ENCODE assay signal across 1 cellular context in genomic region chr11:72589802-72590761, GRCh38.
A peak's percentile ranks its signal among the peaks of the same experiment; 100 is the strongest.
TF ChIP-seq lines count a peak whose summit lies in the region.

No MANE protein-coding gene starts in this region.

TF ChIP-seq in WTC11, 78 proteins besides CTCF, POLR2A, EP300 and RAD21 (continued from another document):
- TF ChIP-seq ZNF281 (CRISPR knock-in tag; IDR thresholded peaks at IDR 0.05) (no peak), ZNF671 (CRISPR knock-in tag; IDR thresholded peaks at IDR 0.05) (no peak), AFF4 (CRISPR knock-in tag; IDR thresholded peaks at IDR 0.05; ENCODE audit: borderline replicate concordance) (no peak), CREB1 (CRISPR knock-in tag; IDR thresholded peaks at IDR 0.05) (no peak), E2F5 (CRISPR knock-in tag; IDR thresholded peaks at IDR 0.05) (0 out of 2 replicates have a peak, but pooled peaks have one; percentile 0), ELF4 (CRISPR knock-in tag; IDR thresholded peaks at IDR 0.05; ENCODE audit: low read depth) (no peak), ERG (CRISPR knock-in tag; IDR thresholded peaks at IDR 0.05) (no peak), ZNF423 (CRISPR knock-in tag; IDR thresholded peaks at IDR 0.05) (peak; percentile 63; the same call in 1 of the 2 replicates), FOXP4 (CRISPR knock-in tag; IDR thresholded peaks at IDR 0.05) (no peak), ZNF232 (CRISPR knock-in tag; IDR thresholded peaks at IDR 0.05) (no peak), E2F1 (CRISPR knock-in tag; IDR thresholded peaks at IDR 0.05) (no peak), ZNF416 (CRISPR knock-in tag; IDR thresholded peaks at IDR 0.05) (no peak), NR2C2 (CRISPR knock-in tag; IDR thresholded peaks at IDR 0.05) (no peak), CBFB (CRISPR knock-in tag; IDR thresholded peaks at IDR 0.05; ENCODE audit: low read depth) (no peak), JAZF1 (CRISPR knock-in tag; IDR thresholded peaks at IDR 0.05) (no peak), PRDM15 (CRISPR knock-in tag; IDR thresholded peaks at IDR 0.05) (no peak), AR (CRISPR knock-in tag; IDR thresholded peaks at IDR 0.05) (no peak), SP1 (CRISPR knock-in tag; conservative IDR thresholded peaks at IDR 0.05) (peak; percentile 29), ETV6 (CRISPR knock-in tag; IDR thresholded peaks at IDR 0.05) (no peak), CDX4 (CRISPR knock-in tag; IDR thresholded peaks at IDR 0.05; ENCODE audit: borderline replicate concordance) (no peak)
